ENCODE assay signal across 8 cellular contexts in the genomic region with DNA sequence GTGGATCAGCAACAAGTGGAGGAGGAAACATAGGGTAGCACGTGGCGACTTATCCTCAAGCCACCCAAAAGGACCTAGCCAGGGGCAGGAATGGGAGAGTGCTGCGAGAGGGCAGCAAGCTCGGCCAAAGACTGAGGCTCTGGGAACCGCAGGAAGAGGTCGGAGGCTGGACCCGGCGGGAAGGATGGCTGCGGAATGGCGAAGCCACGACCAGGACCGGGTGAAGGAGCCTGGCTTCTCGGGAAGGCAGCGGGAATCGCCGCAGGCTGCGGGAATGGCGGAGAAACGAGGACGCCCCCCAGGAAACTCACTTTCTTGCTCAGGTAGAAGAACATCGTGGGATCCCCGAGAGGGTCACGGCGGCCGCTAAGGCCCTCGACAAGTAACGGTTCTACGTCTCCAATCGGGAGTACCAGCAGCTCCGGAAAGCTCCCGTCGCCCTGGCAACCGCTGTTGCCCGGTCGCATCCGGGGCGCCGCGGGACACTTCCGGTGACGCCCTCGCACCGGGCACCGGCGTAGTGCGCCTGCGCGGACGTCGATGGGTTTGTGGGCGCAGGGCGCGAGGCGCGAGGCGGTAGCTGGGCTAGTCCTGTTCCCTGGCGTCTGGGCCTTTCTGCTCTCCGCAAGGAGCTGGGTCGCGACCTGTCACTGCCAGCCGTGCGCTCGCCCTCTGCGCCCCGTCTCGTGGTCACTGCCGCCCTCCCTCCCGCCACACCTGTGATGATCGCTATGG. TPM values are rescaled to one million over a fixed set of nuclear protein-coding genes. Genes with fewer than 3 reads are reported as not detected.
A peak's percentile ranks its signal among the peaks of the same experiment; 100 is the strongest.
DNase-seq lines count a peak whose midpoint lies in the region; ATAC-seq, FAIRE-seq and TF ChIP-seq lines count a peak whose summit lies in the region.

A gene (minus strand): TSS at position 425 of the 735 bp plus-strand sequence. CDS start 90 bp downstream, at position 335.

- peaks cover 16% of the 10 kb centered on the region for H3K4me1 ChIP-seq in astrocyte (ENCODE audit: insufficient read depth, low read length)

- H3K9me3 Mint-ChIP-seq in astrocyte (ENCODE audit: unreplicated experiment) = no peaks in the 10 kb centered on the region

- H3K9ac ChIP-seq in astrocyte (ENCODE audit: low read length) = peak within 1 kb of the TSS; percentile 81

- peaks cover 22% of the 10 kb centered on the region for H3K79me2 ChIP-seq in astrocyte (ENCODE audit: insufficient read depth, low read length)

- H3K36me3 Mint-ChIP-seq in T-helper 17 cell (ENCODE audit: low read depth) = peaks cover 7% of the 10 kb centered on the region
- H3K36me3 Mint-ChIP-seq in astrocyte (ENCODE audit: low read depth, unreplicated experiment) = peaks cover 2% of the 10 kb centered on the region

- H2AFZ ChIP-seq in astrocyte (ENCODE audit: low read depth, low read length) = peak within 1 kb of the TSS; percentile 95

- ATAC-seq in GM18505 (IDR thresholded peaks at IDR 0.05; ENCODE audit: unreplicated experiment) (peak; percentile 95), HG02938 (IDR thresholded peaks at IDR 0.05; ENCODE audit: unreplicated experiment) (peak; percentile 76), T-helper 17 cell (peak; percentile 92)

- H3K27ac ChIP-seq in astrocyte (ENCODE audit: low read depth, low read length) = peak within 1 kb of the TSS; percentile 44

- peak within 1 kb of the TSS; percentile 88 for H3K4me3 ChIP-seq in astrocyte (ENCODE audit: insufficient read depth, low read depth, low read length)

- H3K27ac Mint-ChIP-seq in T-helper 17 cell = peak within 1 kb of the TSS; percentile 85
- peak within 1 kb of the TSS; percentile 73 for H3K27ac Mint-ChIP-seq in astrocyte (ENCODE audit: unreplicated experiment)

- H3K27me3 Mint-ChIP-seq in T-helper 17 cell = peaks cover 18% of the 10 kb centered on the region
- H3K27me3 Mint-ChIP-seq in astrocyte (ENCODE audit: low read depth, unreplicated experiment) = no peaks in the 10 kb centered on the region

- FAIRE-seq in astrocyte (lab: Jason Lieb, UNC) = no peak

- H3K27me3 ChIP-seq in astrocyte (ENCODE audit: insufficient read depth, low read length) = no peaks in the 10 kb centered on the region

- DNase-seq in NCI-H187 (lab: John Stamatoyannopoulos, UW) (peak; percentile 95 to 96), T-helper 17 cell (peak; percentile 80 to 85 (median 84)), astrocyte (ENCODE audit: low read depth) (peak; percentile 71), hypothalamus (lab: John Stamatoyannopoulos, UW) (peak; percentile 21 to 93 (median 81)), renal cortical epithelial cell (ENCODE audit: low read depth) (peak; percentile 76), cortex of kidney (lab: John Stamatoyannopoulos, UW) (no peak)

- peak within 1 kb of the TSS; percentile 98 for H3K4me2 ChIP-seq in astrocyte (ENCODE audit: low read length)

- H3K4me1 Mint-ChIP-seq in T-helper 17 cell (peaks cover 20% of the 10 kb centered on the region), astrocyte (ENCODE audit: low read depth, unreplicated experiment) (peaks cover 6% of the 10 kb centered on the region)

- H4K20me1 ChIP-seq in astrocyte (ENCODE audit: insufficient read depth, low read length) = no peaks in the 10 kb centered on the region

- H3K36me3 ChIP-seq in astrocyte (ENCODE audit: insufficient read depth, low read length) = no peaks in the 10 kb centered on the region

- no peak for TF ChIP-seq CTCF in astrocyte (IDR thresholded peaks at IDR 0.05; ENCODE audit: insufficient read depth, low read depth, low read length)

- H3K4me3 Mint-ChIP-seq in T-helper 17 cell (peak within 1 kb of the TSS; percentile 94), astrocyte (ENCODE audit: unreplicated experiment) (peak within 1 kb of the TSS; percentile 95)

- TF ChIP-seq POLR2A in GM18505 (IDR thresholded peaks at IDR 0.05; ENCODE audit: borderline replicate concordance, extremely low read depth, insufficient read depth, insufficient read length) = peak; percentile 88

- H3K9me3 ChIP-seq in T-helper 17 cell (ENCODE audit: control insufficient read depth, low read length, poor library complexity, severe bottlenecking) (no peaks in the 10 kb centered on the region), astrocyte (ENCODE audit: insufficient read depth, low read depth, low read length) (no peaks in the 10 kb centered on the region)

RNA-seq across cellular contexts. Expression of the gene that starts here (rescaled TPM):
- total RNA-seq in T-helper 17 cell (1 to 10 TPM; 3.5 to 5.6 TPM), astrocyte (9.1 and 9.6 TPM in 2 replicates), renal cortical epithelial cell (14.6 and 38.4 TPM in 2 replicates)
